ENCODE assay signal across 20 cellular contexts in the genomic region with DNA sequence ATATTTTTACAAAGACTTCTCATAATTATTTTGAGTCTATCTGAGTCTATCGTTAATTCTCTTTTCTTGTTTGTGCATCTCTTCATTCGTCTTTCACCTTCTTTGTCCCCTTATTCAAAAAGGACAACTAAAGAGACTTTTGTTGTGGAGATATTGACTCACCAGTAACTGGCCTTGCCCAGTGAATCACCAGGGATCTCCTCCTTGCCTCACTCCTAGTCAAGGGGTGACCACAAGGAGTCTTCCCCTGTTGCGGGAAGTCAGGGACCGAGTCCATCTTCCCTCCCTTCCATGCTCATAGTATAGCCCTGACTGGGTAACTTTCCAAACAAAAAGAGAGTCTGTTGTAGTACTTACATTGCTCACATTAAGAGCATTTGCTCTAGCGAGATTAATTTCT.
DNase-seq lines count a peak whose midpoint lies in the region; TF ChIP-seq lines count a peak whose summit lies in the region.
"Had no signal": no experiment of that assay in that cellular context is flagged by ENCODE, and none has a peak within 500 bp of the region (broad histone marks: within the 10 kb centered on the region; RNA-seq: fewer than 3 reads in every experiment).

No MANE protein-coding gene starts in this region.

- no peaks in the 10 kb centered on the region for H3K4me1 ChIP-seq in neural progenitor cell
- H3K4me1 ChIP-seq: sigmoid colon, stomach had no signal

- peak overlapping the region; percentile 55 for H2AFZ ChIP-seq in neural progenitor cell (replicated peaks)

- H3K4me1 Mint-ChIP-seq in neural progenitor cell: no peaks in the 10 kb centered on the region
- H3K4me1 Mint-ChIP-seq: activated naive CD8-positive, alpha-beta T cell treated with anti-CD3 and anti-CD28 coated beads, Interleukin-2, amount 50 U/mL, for 24 hours; activated T-helper 17 cell treated with anti-CD3 and anti-CD28 coated beads, Interleukin-2, amount 50 U/mL, for 72 hours had no signal

- TF ChIP-seq CTCF in choroid plexus epithelial cell (conservative IDR thresholded peaks at IDR 0.05; ENCODE audit: low read depth, low read length) (no peak), neural progenitor cell (IDR thresholded peaks at IDR 0.05) (no peak)

- no peaks in the 10 kb centered on the region for H3K27me3 Mint-ChIP-seq in neural progenitor cell (ENCODE audit: insufficient read depth, low read depth)
- H3K27me3 Mint-ChIP-seq: activated CD8-positive, alpha-beta T cell treated with anti-CD3 and anti-CD28 coated beads for 36 hours; activated naive CD8-positive, alpha-beta T cell treated with anti-CD3 and anti-CD28 coated beads, Interleukin-2, amount 50 U/mL, for 24 hours; activated T-helper 17 cell treated with anti-CD3 and anti-CD28 coated beads, Interleukin-2, amount 50 U/mL, for 72 hours had no signal

- H3K36me3 ChIP-seq in neural progenitor cell: no peaks in the 10 kb centered on the region
- H3K36me3 ChIP-seq: sigmoid colon, stomach had no signal

- DNase-seq in ELR (ENCODE audit: low read depth): peak; percentile 69
- DNase-seq in NCI-H226: peak; percentile 44
- DNase-seq in choroid plexus epithelial cell (ENCODE audit: low read depth): peak; percentile 7
- DNase-seq in neural progenitor cell (ENCODE audit: low spot score): no peak
- DNase-seq in activated CD4-positive, alpha-beta T cell treated with anti-CD3 and anti-CD28 coated beads for 4 hours: no peak
- DNase-seq in CD1c-positive myeloid dendritic cell (ENCODE audit: extremely low spot score): no peak
- no peak for DNase-seq in anterior cingulate cortex (lab: John Stamatoyannopoulos, UW)
- DNase-seq in mucosa of gallbladder (ENCODE audit: low spot score): no peak
- DNase-seq: activated CD8-positive, alpha-beta T cell treated with anti-CD3 and anti-CD28 coated beads for 36 hours; activated naive CD8-positive, alpha-beta T cell treated with anti-CD3 and anti-CD28 coated beads, Interleukin-2, amount 50 U/mL, for 24 hours; effector memory CD4-positive, alpha-beta T cell; left colon; mucosa of descending colon; nucleus accumbens; sigmoid colon; stimulated activated CD4-positive, alpha-beta T cell treated with anti-CD3 and anti-CD28 coated beads, Interleukin-2, amount 100 ng/mL, for 24 hours; stomach had no signal

- H3K27me3 ChIP-seq in neural progenitor cell: no peaks in the 10 kb centered on the region
- H3K27me3 ChIP-seq: sigmoid colon, stomach had no signal

- no peak overlapping the region for H3K27ac Mint-ChIP-seq in neural progenitor cell
- H3K27ac Mint-ChIP-seq: activated CD8-positive, alpha-beta T cell treated with anti-CD3 and anti-CD28 coated beads for 36 hours; activated naive CD8-positive, alpha-beta T cell treated with anti-CD3 and anti-CD28 coated beads, Interleukin-2, amount 50 U/mL, for 24 hours; activated T-helper 17 cell treated with anti-CD3 and anti-CD28 coated beads, Interleukin-2, amount 50 U/mL, for 72 hours had no signal

- no peaks in the 10 kb centered on the region for H3F3A ChIP-seq in neural progenitor cell (ENCODE audit: low read depth)

- H3K36me3 Mint-ChIP-seq in neural progenitor cell: no peaks in the 10 kb centered on the region

- no peaks in the 10 kb centered on the region for H4K20me1 ChIP-seq in neural progenitor cell (ENCODE audit: low read depth)

- no peak overlapping the region for H3K4me3 Mint-ChIP-seq in neural progenitor cell
- H3K4me3 Mint-ChIP-seq: activated CD8-positive, alpha-beta T cell treated with anti-CD3 and anti-CD28 coated beads for 36 hours; activated naive CD8-positive, alpha-beta T cell treated with anti-CD3 and anti-CD28 coated beads, Interleukin-2, amount 50 U/mL, for 24 hours; activated T-helper 17 cell treated with anti-CD3 and anti-CD28 coated beads, Interleukin-2, amount 50 U/mL, for 72 hours had no signal

- H3K9me3 Mint-ChIP-seq in neural progenitor cell: no peaks in the 10 kb centered on the region
- H3K9me3 Mint-ChIP-seq: activated CD8-positive, alpha-beta T cell treated with anti-CD3 and anti-CD28 coated beads for 36 hours; activated naive CD8-positive, alpha-beta T cell treated with anti-CD3 and anti-CD28 coated beads, Interleukin-2, amount 50 U/mL, for 24 hours; activated T-helper 17 cell treated with anti-CD3 and anti-CD28 coated beads, Interleukin-2, amount 50 U/mL, for 72 hours had no signal

- no peaks in the 10 kb centered on the region for H3K9me3 ChIP-seq in neural progenitor cell (ENCODE audit: low read depth)
- H3K9me3 ChIP-seq: mucosa of descending colon, sigmoid colon, stomach had no signal

- no peaks in the 10 kb centered on the region for H3K79me2 ChIP-seq in neural progenitor cell (ENCODE audit: low read depth)

- H3K4me2 ChIP-seq in neural progenitor cell: no peak overlapping the region
- H3K4me2 ChIP-seq: KMS-11 had no signal

- H3K4me3 ChIP-seq in choroid plexus epithelial cell (ENCODE audit: low read depth, low read length) (no peak overlapping the region), neural progenitor cell (no peak overlapping the region)
- H3K4me3 ChIP-seq: mucosa of descending colon, sigmoid colon, stomach had no signal

- no peak overlapping the region for H3K27ac ChIP-seq in neural progenitor cell
- H3K27ac ChIP-seq: KMS-11, sigmoid colon, stomach, VCaP had no signal

- H3K9ac ChIP-seq in neural progenitor cell: no peak overlapping the region
- H3K9ac ChIP-seq: KMS-11 had no signal

Comparison
In these comparisons a context has a peak if more than half of its experiments do, and no peak if none do; other contexts are left out.
1. DNase-seq: peak in ELR (single experiment), NCI-H226 (single experiment) and choroid plexus epithelial cell (single experiment); none in neural progenitor cell (single experiment), activated CD4-positive, alpha-beta T cell treated with anti-CD3 and anti-CD28 coated beads for 4 hours (0 of 2), CD1c-positive myeloid dendritic cell (single experiment), anterior cingulate cortex (0 of 58) and mucosa of gallbladder (single experiment).